Comparison of ENCODE assay signal across 10 cellular contexts in genomic region chr5:178793156-178793555, GRCh38.
DNase-seq lines count a peak whose midpoint lies in the region; ATAC-seq and TF ChIP-seq lines count a peak whose summit lies in the region.
"Had no signal": no experiment of that assay in that cellular context is flagged by ENCODE, and none has a peak within 500 bp of the region (broad histone marks: within the 10 kb centered on the region; RNA-seq: fewer than 3 reads in every experiment).

No MANE protein-coding gene starts in this region.

- H3K9ac ChIP-seq in H9 (ENCODE audit: extremely low read depth, insufficient read length, low read length) (no peak overlapping the region), liver (ENCODE audit: low read depth in 1 of 2, low read length in 2 of 2) (no peak overlapping the region)

- peaks cover 4% of the 10 kb centered on the region; the same call in 1 of the 2 replicates for H3K27me3 Mint-ChIP-seq in H9 (ENCODE audit: low read depth)
- peaks cover 21% of the 10 kb centered on the region for H3K27me3 Mint-ChIP-seq in stimulated activated memory B cell treated with anti-CD40 and anti-IgM and Interleukin-4, amounts not matched to agents 10 μg/mL and 1 μg/mL and 100 μg/mL, for 72 hours

- H2BK15ac ChIP-seq in H9 (ENCODE audit: low read depth, low read length), result no peak overlapping the region

- DNase-seq in COLO668 (lab: John Stamatoyannopoulos, UW; ENCODE audit: unreplicated experiment) (peak; percentile 38), H9 (peak; percentile 90), UCSD-AML1 (lab: John Stamatoyannopoulos, UW; ENCODE audit: unreplicated experiment) (peak; percentile 42), NCI-H2171 treated with DMSO at 0.1 percent for 48 hours (lab: John Stamatoyannopoulos, UW) (no peak)
- DNase-seq in effector memory CD4-positive, alpha-beta T cell, result no peak

- TF ChIP-seq CTCF in H9 (conservative IDR thresholded peaks at IDR 0.05) (peak; percentile 80), liver (IDR thresholded peaks at IDR 0.05; ENCODE audit: low read depth, low read length, missing input control) (peak; percentile 22)

- H2BK5ac ChIP-seq in H9 (ENCODE audit: insufficient read length, low read length), result no peak overlapping the region

- peaks cover 3 to 7% of the 10 kb centered on the region in 2 experiments; a peak in 2 of 4 replicates for H3K4me1 Mint-ChIP-seq in H9
- H3K4me1 Mint-ChIP-seq in stimulated activated memory B cell treated with anti-CD40 and anti-IgM and Interleukin-4, amounts not matched to agents 10 μg/mL and 1 μg/mL and 100 μg/mL, for 72 hours, result no peaks in the 10 kb centered on the region

- no peaks in the 10 kb centered on the region for H3K23me2 ChIP-seq in H9 (ENCODE audit: insufficient read length, low read depth, low read length, poor library complexity, severe bottlenecking)

- H3K9me3 Mint-ChIP-seq in H9, result peaks cover 26 to 74% of the 10 kb centered on the region in 2 experiments
- peaks cover 3% of the 10 kb centered on the region for H3K9me3 Mint-ChIP-seq in stimulated activated memory B cell treated with anti-CD40 and anti-IgM and Interleukin-4, amounts not matched to agents 10 μg/mL and 1 μg/mL and 100 μg/mL, for 72 hours

- H3K36me3 Mint-ChIP-seq in H9 (ENCODE audit: insufficient read depth in 1 of 3, low read depth in 3 of 3), result peaks cover 0 to 4% (median 0%) of the 10 kb centered on the region in 3 experiments; a peak in 1 of 7 replicates
- no peaks in the 10 kb centered on the region for H3K36me3 Mint-ChIP-seq in stimulated activated memory B cell treated with anti-CD40 and anti-IgM and Interleukin-4, amounts not matched to agents 10 μg/mL and 1 μg/mL and 100 μg/mL, for 72 hours

- no peak overlapping the region for H2AFZ ChIP-seq in H9 (ENCODE audit: low read length)

- no peak overlapping the region for H3K14ac ChIP-seq in H9 (ENCODE audit: insufficient read depth, low read length)

- H4K8ac ChIP-seq in H9 (replicated peaks; ENCODE audit: insufficient read length, low read depth, low read length), result no peak overlapping the region

- no peaks in the 10 kb centered on the region for H3K79me2 ChIP-seq in H9 (ENCODE audit: insufficient read depth, low read length)

- no peaks in the 10 kb centered on the region for H3K27me3 ChIP-seq in H9 (ENCODE audit: insufficient read depth, low read length)
- no peaks in the 10 kb centered on the region for H3K27me3 ChIP-seq in liver (ENCODE audit: control insufficient read depth in 4 of 4, insufficient read depth in 4 of 4, low read length in 3 of 4)
- H3K27me3 ChIP-seq in effector memory CD4-positive, alpha-beta T cell (replicated peaks; ENCODE audit: control insufficient read depth, insufficient read depth, low read length, poor library complexity, severe bottlenecking), result no peaks in the 10 kb centered on the region

- H3K36me3 ChIP-seq in liver (ENCODE audit: control insufficient read depth in 4 of 4, insufficient read depth in 3 of 4, low read depth in 1 of 4, low read length in 3 of 4), result no peaks in the 10 kb centered on the region
- no peaks in the 10 kb centered on the region for H3K36me3 ChIP-seq in effector memory CD4-positive, alpha-beta T cell (ENCODE audit: control insufficient read depth, insufficient read depth, low read length)
- H3K36me3 ChIP-seq: breast epithelium had no signal

- no peak overlapping the region for H2BK120ac ChIP-seq in H9 (ENCODE audit: low read depth, low read length, poor library complexity, severe bottlenecking)

- H3K79me1 ChIP-seq in H9 (ENCODE audit: insufficient read depth, low read depth, low read length, poor library complexity, severe bottlenecking), result no peaks in the 10 kb centered on the region

- peak; percentile 40 to 62 for TF ChIP-seq RAD21 in liver (IDR thresholded peaks at IDR 0.05)

- no peak overlapping the region for H4K91ac ChIP-seq in H9 (ENCODE audit: insufficient read length, low read depth, low read length)

- H4K5ac ChIP-seq in H9 (ENCODE audit: insufficient read length, low read depth, low read length), result no peak overlapping the region

- H3T11ph ChIP-seq in H9 (ENCODE audit: low read length), result no peak overlapping the region

- H3K18ac ChIP-seq in H9 (ENCODE audit: insufficient read length, low read depth, low read length), result no peak overlapping the region

- H3K27ac Mint-ChIP-seq in H9, result no peak overlapping the region
- H3K27ac Mint-ChIP-seq in stimulated activated memory B cell treated with anti-CD40 and anti-IgM and Interleukin-4, amounts not matched to agents 10 μg/mL and 1 μg/mL and 100 μg/mL, for 72 hours, result no peak overlapping the region

- H4K20me1 ChIP-seq in H9 (ENCODE audit: control insufficient read depth, insufficient read depth, insufficient read length), result no peaks in the 10 kb centered on the region

- no peak overlapping the region for H2AK5ac ChIP-seq in H9 (ENCODE audit: insufficient read length, low read length)

- H3K4ac ChIP-seq in H9 (ENCODE audit: low read depth, low read length), result no peak overlapping the region

- H3K4me3 Mint-ChIP-seq in H9, result no peak overlapping the region
- no peak overlapping the region for H3K4me3 Mint-ChIP-seq in stimulated activated memory B cell treated with anti-CD40 and anti-IgM and Interleukin-4, amounts not matched to agents 10 μg/mL and 1 μg/mL and 100 μg/mL, for 72 hours

- H3K4me1 ChIP-seq in H9 (ENCODE audit: insufficient read depth, low read length) (no peaks in the 10 kb centered on the region), liver (ENCODE audit: control insufficient read depth in 4 of 4, insufficient read depth in 4 of 4, low read length in 3 of 4) (no peaks in the 10 kb centered on the region)
- H3K4me1 ChIP-seq in effector memory CD4-positive, alpha-beta T cell (ENCODE audit: control insufficient read depth, insufficient read depth, low read length, poor library complexity, severe bottlenecking), result no peaks in the 10 kb centered on the region
- H3K4me1 ChIP-seq: breast epithelium had no signal

- H3K27ac ChIP-seq in H9 (ENCODE audit: insufficient read length, low read depth, low read length) (no peak overlapping the region), liver (ENCODE audit: low read depth in 1 of 2, low read length in 2 of 2) (no peak overlapping the region)
- H3K27ac ChIP-seq in effector memory CD4-positive, alpha-beta T cell (ENCODE audit: insufficient read depth, low read length, poor library complexity, severe bottlenecking), result no peak overlapping the region
- H3K27ac ChIP-seq: breast epithelium had no signal

- H2BK12ac ChIP-seq in H9 (ENCODE audit: insufficient read length, low read depth, low read length), result no peak overlapping the region

- no peak overlapping the region for H2BK20ac ChIP-seq in H9 (ENCODE audit: low read depth, low read length, poor library complexity, severe bottlenecking)

- no peak overlapping the region for H3K23ac ChIP-seq in H9 (ENCODE audit: insufficient read length, low read depth, low read length)

- H3K4me3 ChIP-seq in liver (ENCODE audit: low read depth in 1 of 3, low read length in 3 of 3), result no peak overlapping the region
- H3K4me3 ChIP-seq in effector memory CD4-positive, alpha-beta T cell (ENCODE audit: insufficient read depth, low read depth, low read length, poor library complexity, severe bottlenecking), result no peak overlapping the region
- H3K4me3 ChIP-seq: breast epithelium had no signal

- H3K9me3 ChIP-seq in H9 (ENCODE audit: control insufficient read depth, low read depth, low read length) (no peaks in the 10 kb centered on the region), liver (ENCODE audit: control insufficient read depth in 4 of 4, low read length in 3 of 4) (peaks cover 0 to 5% (median 2%) of the 10 kb centered on the region in 4 donors)
- H3K9me3 ChIP-seq in effector memory CD4-positive, alpha-beta T cell (ENCODE audit: control insufficient read depth, low read length), result no peaks in the 10 kb centered on the region
- H3K9me3 ChIP-seq: breast epithelium had no signal

- H3K56ac ChIP-seq in H9 (ENCODE audit: insufficient read length, low read depth, low read length), result no peak overlapping the region

- ATAC-seq in stimulated activated memory B cell treated with anti-CD40 and anti-IgM and Interleukin-4, amounts not matched to agents 10 μg/mL and 1 μg/mL and 100 μg/mL, for 72 hours, result no peak
- ATAC-seq in GM18861 (IDR thresholded peaks at IDR 0.05; ENCODE audit: unreplicated experiment), result no peak
- ATAC-seq: left colon had no signal

- H3K4me2 ChIP-seq in H9 (ENCODE audit: insufficient read depth, insufficient read length, low read length), result no peak overlapping the region

- no CpG with 5 or more reads among the region's 12 CpGs for WGBS in H9 (ENCODE audit: extremely low coverage, insufficient read length, low lambda C conversion rate)
- 73% methylated on average over 12 of the region's 12 CpGs for WGBS in liver

TF ChIP-seq in liver, 16 proteins besides CTCF, POLR2A, EP300 and RAD21 (continues in another document):
- TF ChIP-seq NR2F2 (IDR thresholded peaks at IDR 0.05) (no peak), HNF4A (conservative IDR thresholded peaks at IDR 0.05) (no peak), RXRA (IDR thresholded peaks at IDR 0.05) (no peak), EGR1 (IDR thresholded peaks at IDR 0.05; ENCODE audit: low read depth in 2 of 2) (no peak)
- TF ChIP-seq, protein P1, sequence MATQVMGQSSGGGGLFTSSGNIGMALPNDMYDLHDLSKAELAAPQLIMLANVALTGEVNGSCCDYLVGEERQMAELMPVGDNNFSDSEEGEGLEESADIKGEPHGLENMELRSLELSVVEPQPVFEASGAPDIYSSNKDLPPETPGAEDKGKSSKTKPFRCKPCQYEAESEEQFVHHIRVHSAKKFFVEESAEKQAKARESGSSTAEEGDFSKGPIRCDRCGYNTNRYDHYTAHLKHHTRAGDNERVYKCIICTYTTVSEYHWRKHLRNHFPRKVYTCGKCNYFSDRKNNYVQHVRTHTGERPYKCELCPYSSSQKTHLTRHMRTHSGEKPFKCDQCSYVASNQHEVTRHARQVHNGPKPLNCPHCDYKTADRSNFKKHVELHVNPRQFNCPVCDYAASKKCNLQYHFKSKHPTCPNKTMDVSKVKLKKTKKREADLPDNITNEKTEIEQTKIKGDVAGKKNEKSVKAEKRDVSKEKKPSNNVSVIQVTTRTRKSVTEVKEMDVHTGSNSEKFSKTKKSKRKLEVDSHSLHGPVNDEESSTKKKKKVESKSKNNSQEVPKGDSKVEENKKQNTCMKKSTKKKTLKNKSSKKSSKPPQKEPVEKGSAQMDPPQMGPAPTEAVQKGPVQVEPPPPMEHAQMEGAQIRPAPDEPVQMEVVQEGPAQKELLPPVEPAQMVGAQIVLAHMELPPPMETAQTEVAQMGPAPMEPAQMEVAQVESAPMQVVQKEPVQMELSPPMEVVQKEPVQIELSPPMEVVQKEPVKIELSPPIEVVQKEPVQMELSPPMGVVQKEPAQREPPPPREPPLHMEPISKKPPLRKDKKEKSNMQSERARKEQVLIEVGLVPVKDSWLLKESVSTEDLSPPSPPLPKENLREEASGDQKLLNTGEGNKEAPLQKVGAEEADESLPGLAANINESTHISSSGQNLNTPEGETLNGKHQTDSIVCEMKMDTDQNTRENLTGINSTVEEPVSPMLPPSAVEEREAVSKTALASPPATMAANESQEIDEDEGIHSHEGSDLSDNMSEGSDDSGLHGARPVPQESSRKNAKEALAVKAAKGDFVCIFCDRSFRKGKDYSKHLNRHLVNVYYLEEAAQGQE (IDR thresholded peaks at IDR 0.05), result no peak

Comparison
In these comparisons a context has a peak if more than half of its experiments do, and no peak if none do; other contexts are left out.
1. DNase-seq: peak in COLO668 (single experiment), H9 (single experiment) and UCSD-AML1 (single experiment); none in effector memory CD4-positive, alpha-beta T cell (0 of 3) and NCI-H2171 treated with DMSO at 0.1 percent for 48 hours (single experiment).